9 cellular contexts compared by ENCODE assay signal in genomic region chr13:52599853-52600603, GRCh38. TPM values are rescaled to one million over a fixed set of nuclear protein-coding genes. Genes with fewer than 3 reads are reported as not detected.
DNase-seq lines count a peak whose midpoint lies in the region; ATAC-seq, FAIRE-seq and TF ChIP-seq lines count a peak whose summit lies in the region.
"Had no signal": no experiment of that assay in that cellular context is flagged by ENCODE, and none has a peak within 500 bp of the region (broad histone marks: within the 10 kb centered on the region; RNA-seq: fewer than 3 reads in every experiment).

No MANE protein-coding gene starts in this region.

- in situ Hi-C loops in GM12878 (cut with MboI) = loop anchor here (10.0 kb wide), 1 partner anchor 205 kb away; no protein-coding TSS in a partner anchor

- no peak overlapping the region for H2BK15ac ChIP-seq in H9 (ENCODE audit: low read depth, low read length)

- H3K27ac Mint-ChIP-seq in H9 = peak overlapping the region in 2 of 3 experiments; percentile 87 to 91; a peak in 2 of 7 replicates

- TF ChIP-seq POLR2A in GM12878 (IDR thresholded peaks at IDR 0.05; ENCODE audit: low read depth, low read length) = no peak

- no CpG with 5 or more reads among the region's 73 CpGs for WGBS in H9 (ENCODE audit: extremely low coverage, insufficient read length, low lambda C conversion rate)
- 29% methylated on average over 49 of the region's 73 CpGs for whole genome bisulfite sequencing in GM12878 (ENCODE audit: insufficient coverage, insufficient replicate concordance, low lambda C conversion rate, missing lambda C conversion rate)

- H2BK120ac ChIP-seq in H9 (ENCODE audit: low read depth, low read length, poor library complexity, severe bottlenecking) = no peak overlapping the region

- H3K36me3 Mint-ChIP-seq in H9 (ENCODE audit: insufficient read depth in 1 of 3, low read depth in 3 of 3) = no peaks in the 10 kb centered on the region; a peak in 1 of 7 replicates

- peaks cover 7% of the 10 kb centered on the region for H3K23me2 ChIP-seq in H9 (ENCODE audit: insufficient read length, low read depth, low read length, poor library complexity, severe bottlenecking)

- H4K8ac ChIP-seq in H9 (replicated peaks; ENCODE audit: insufficient read length, low read depth, low read length) = no peak overlapping the region

- no peak overlapping the region for H3T11ph ChIP-seq in H9 (ENCODE audit: low read length)

- H3K56ac ChIP-seq in H9 (ENCODE audit: insufficient read length, low read depth, low read length) = no peak overlapping the region

- intact Hi-C loops in GM12878 (cut with micrococcal nuclease; ENCODE audit: unreplicated experiment) = no loop called here

- H3K4ac ChIP-seq in H9 (ENCODE audit: low read depth, low read length) = peak overlapping the region; percentile 62; the same call in 1 of the 2 replicates

- H3K4me1 ChIP-seq in H9 (ENCODE audit: insufficient read depth, low read length) (no peaks in the 10 kb centered on the region), GM12878 (ENCODE audit: control insufficient read depth, insufficient read depth, low read length) (no peaks in the 10 kb centered on the region)

- no peak overlapping the region for H4K5ac ChIP-seq in H9 (ENCODE audit: insufficient read length, low read depth, low read length)

- H4K91ac ChIP-seq in H9 (ENCODE audit: insufficient read length, low read depth, low read length) = no peak overlapping the region

- ATAC-seq in GM12878 = peak; percentile 74

- POLR2A ChIA-PET in GM12878 (lab: Charles Lee) = no interaction called here

- no peaks in the 10 kb centered on the region for H3K27me3 ChIP-seq in H9 (ENCODE audit: insufficient read depth, low read length)
- peaks cover 0 to 1% of the 10 kb centered on the region in 2 experiments; a peak in 1 of 4 replicates for H3K27me3 ChIP-seq in GM12878 (replicated peaks in 1 of 2; ENCODE audit: control insufficient read depth in 2 of 2, insufficient read depth in 2 of 2, low read length in 1 of 2)

- H3K79me2 ChIP-seq in H9 (ENCODE audit: insufficient read depth, low read length) (no peaks in the 10 kb centered on the region), GM12878 (ENCODE audit: control insufficient read depth, insufficient read depth, low read length) (no peaks in the 10 kb centered on the region)

- H3K9me3 ChIP-seq in H9 (ENCODE audit: control insufficient read depth, low read depth, low read length) (no peaks in the 10 kb centered on the region), GM12878 (replicated peaks; ENCODE audit: control insufficient read depth, insufficient read depth, low read length) (no peaks in the 10 kb centered on the region)

- H3K4me2 ChIP-seq in H9 (ENCODE audit: insufficient read depth, insufficient read length, low read length) (peak overlapping the region; percentile 90), GM12878 (ENCODE audit: control insufficient read depth, insufficient read depth) (peak overlapping the region; percentile 26; the same call in 1 of the 2 replicates)

- peak overlapping the region; percentile 98 for H3K14ac ChIP-seq in H9 (ENCODE audit: insufficient read depth, low read length)

- CTCF ChIA-PET in GM12878 (lab: Yijun Ruan, JAX) = interaction anchor here (0.6 kb wide), 1 partner anchor 368 kb away, joined by 4 read pairs; no protein-coding TSS in a partner anchor

- no peak overlapping the region for H2BK12ac ChIP-seq in H9 (ENCODE audit: insufficient read length, low read depth, low read length)

- no peak overlapping the region for H2BK5ac ChIP-seq in H9 (ENCODE audit: insufficient read length, low read length)

- H2AFZ ChIP-seq in H9 (ENCODE audit: low read length) (no peak overlapping the region), GM12878 (ENCODE audit: control insufficient read depth, low read depth, low read length) (peak overlapping the region; percentile 18)

- no peak overlapping the region for H3K23ac ChIP-seq in H9 (ENCODE audit: insufficient read length, low read depth, low read length)

- TF ChIP-seq CTCF in H9 (conservative IDR thresholded peaks at IDR 0.05) (no peak), GM12878 (IDR thresholded peaks at IDR 0.05 in 2 of 3, conservative IDR thresholded peaks at IDR 0.05 in 1 of 3; ENCODE audit: control insufficient read depth in 2 of 3, extremely low read depth in 1 of 3, insufficient read depth in 1 of 3, low read depth in 3 of 3, low read length in 3 of 3) (no peak)

- TF ChIP-seq EP300 in GM12878 (IDR thresholded peaks at IDR 0.05; ENCODE audit: borderline replicate concordance in 1 of 2, control insufficient read depth in 1 of 2, low read depth in 2 of 2, low read length in 2 of 2) = no peak

- SMC1A ChIA-PET in GM12878 (lab: Charles Lee; ENCODE audit: uncharacterized antibody, unreplicated experiment) = no interaction called here

- no peaks in the 10 kb centered on the region; the same call in 1 of the 2 replicates for H3K27me3 Mint-ChIP-seq in H9 (ENCODE audit: low read depth)

- H3K4me1 Mint-ChIP-seq in H9 = peaks cover 9 to 12% of the 10 kb centered on the region in 2 experiments

- peak overlapping the region; percentile 97 for H3K18ac ChIP-seq in H9 (ENCODE audit: insufficient read length, low read depth, low read length)

- H3K9ac ChIP-seq in H9 (ENCODE audit: extremely low read depth, insufficient read length, low read length) (peak overlapping the region; percentile 76), GM12878 (ENCODE audit: control insufficient read depth, insufficient read depth, low read length) (no peak overlapping the region)

- H2BK20ac ChIP-seq in H9 (ENCODE audit: low read depth, low read length, poor library complexity, severe bottlenecking) = no peak overlapping the region

- H4K20me1 ChIP-seq in H9 (ENCODE audit: control insufficient read depth, insufficient read depth, insufficient read length) (no peaks in the 10 kb centered on the region), GM12878 (ENCODE audit: control insufficient read depth, insufficient read depth) (no peaks in the 10 kb centered on the region)

- H3K4me3 ChIP-seq in GM12878 = peak overlapping the region; percentile 50

- H2AK5ac ChIP-seq in H9 (ENCODE audit: insufficient read length, low read length) = no peak overlapping the region

- no TSS peak for BruUV-seq in GM12878 (replicated peaks; lab: Mats Ljungman, UMichigan)

- DNase-seq in NCI-H748 (lab: John Stamatoyannopoulos, UW; ENCODE audit: unreplicated experiment) = peak; percentile 29
- DNase-seq in NCI-H748 treated with DMSO at 0.1 percent for 48 hours (lab: John Stamatoyannopoulos, UW) = no peak
- DNase-seq in H9 = peak; percentile 67
- peak; percentile 17 for DNase-seq in NCI-H146 treated with DMSO at 0.1 percent for 48 hours (lab: John Stamatoyannopoulos, UW; ENCODE audit: unreplicated experiment)
- DNase-seq in GM12878 (ENCODE audit: low read depth, low spot score) = no peak
- peak; percentile 83 for DNase-seq in iPS-NIHi11 (ENCODE audit: low spot score)
- DNase-seq in stimulated activated CD8-positive, alpha-beta memory T cell treated with anti-CD3 and anti-CD28 coated beads, Interleukin-4, amount 100 ng/mL, for 48 hours = peak; percentile 36
- no peak for DNase-seq in SKM-1 (lab: John Stamatoyannopoulos, UW; ENCODE audit: unreplicated experiment)

- FAIRE-seq in GM12878 (lab: Jason Lieb, UNC) = no peak
- FAIRE-seq: G401.6 had no signal

- H3K27ac ChIP-seq in H9 (ENCODE audit: insufficient read length, low read depth, low read length) (no peak overlapping the region), GM12878 (ENCODE audit: control insufficient read depth, insufficient read depth) (no peak overlapping the region)

- no peak for TF ChIP-seq RAD21 in GM12878 (IDR thresholded peaks at IDR 0.05; ENCODE audit: insufficient read depth, low read depth, low read length)

- no peaks in the 10 kb centered on the region for H3K9me3 Mint-ChIP-seq in H9

- H3K4me3 Mint-ChIP-seq in H9 = peak overlapping the region; percentile 67 to 80

- RAD21 ChIA-PET in GM12878 (lab: Charles Lee; ENCODE audit: unreplicated experiment) = no interaction called here

- no peaks in the 10 kb centered on the region for H3K79me1 ChIP-seq in H9 (ENCODE audit: insufficient read depth, low read depth, low read length, poor library complexity, severe bottlenecking)

- no peaks in the 10 kb centered on the region for H3K36me3 ChIP-seq in GM12878 (ENCODE audit: control insufficient read depth in 2 of 2, insufficient read depth in 2 of 2, low read length in 1 of 2)

RNA-seq across cellular contexts. Expression of gene HNRNPA1L2, which starts 42.2 kb away (rescaled TPM):
- total RNA-seq in H9 (2021) = 10.6 and 11.1 TPM in 2 replicates
- 8.8 and 9.5 TPM in 2 replicates for total RNA-seq in GM12878 (2013; cell fraction: nucleolus; rRNA removed)
- 3.3 and 4.0 TPM in 2 replicates for total RNA-seq in GM12878 (2014; rRNA removed)
- 6.0 and 6.1 TPM in 2 replicates for total RNA-seq in GM12878 (2014; rRNA removed; fragmentation: Illumina TruSeq; extraction: Trizol)
- total RNA-seq in GM12878 (2021) = 6.2 and 6.9 TPM in 2 replicates
- polyA plus RNA-seq in GM12878 (2011; ENCODE audit: low read depth) = 12.0 TPM
- polyA plus RNA-seq in GM12878 (2011; rRNA removed) = 10.5 and 13.3 TPM in 2 replicates
- polyA plus RNA-seq in GM12878 (2011; cell fraction: cytosol; rRNA removed) = 4.5 and 4.6 TPM in 2 replicates
- polyA plus RNA-seq in GM12878 (2011; cell fraction: nucleus; rRNA removed) = 11.5 and 11.6 TPM in 2 replicates
- polyA plus RNA-seq in GM12878 (2012) = 11.6 and 17.3 TPM in 2 replicates
- polyA plus RNA-seq in GM12878 (2014; fragmentation: Illumina TruSeq; extraction: Trizol) = 12.0 and 18.5 TPM in 2 replicates
- polyA plus RNA-seq in GM12878 (2014; fragmentation: Nextera tagmentation; extraction: Ambion mirVana) = 1 to 10 TPM; 5.8 to 8.0 TPM
- polyA plus RNA-seq in GM12878 (2014; rRNA removed) = 7.5 and 9.0 TPM in 2 replicates
- 10 to 100 TPM in 1 of 2 experiments, 1 to 10 TPM in 1; 8.3 to 10.2 TPM for polyA plus RNA-seq in GM12878 (2016; fragmentation: Nextera tagmentation; extraction: Ambion mirVana)
- polyA minus RNA-seq in GM12878 (2011; rRNA and poly(A)+ RNA removed) = 4.3 and 7.5 TPM in 2 replicates
- polyA minus RNA-seq in GM12878 (2011; cell fraction: cytosol; rRNA and poly(A)+ RNA removed) = 1.1 and 1.2 TPM in 2 replicates
- 2.9 and 5.5 TPM in 2 replicates for polyA minus RNA-seq in GM12878 (2011; cell fraction: nucleus; rRNA and poly(A)+ RNA removed)

RNA-seq across cellular contexts. Expression of gene SUGT1, which starts 52.6 kb away (rescaled TPM):
- 99.6 and 103 TPM in 2 replicates for total RNA-seq in H9 (2021)
- total RNA-seq in GM12878 (2013; cell fraction: nucleolus; rRNA removed) = 54.3 and 55.7 TPM in 2 replicates
- total RNA-seq in GM12878 (2014; rRNA removed) = 46.7 and 48.0 TPM in 2 replicates
- total RNA-seq in GM12878 (2014; rRNA removed; fragmentation: Illumina TruSeq; extraction: Trizol) = 73.7 and 77.5 TPM in 2 replicates
- total RNA-seq in GM12878 (2021) = 60.8 and 65.6 TPM in 2 replicates
- polyA plus RNA-seq in GM12878 (2011; ENCODE audit: low read depth) = 24.4 TPM
- 72.6 and 117 TPM in 2 replicates for polyA plus RNA-seq in GM12878 (2011; rRNA removed)
- 24.2 and 27.9 TPM in 2 replicates for polyA plus RNA-seq in GM12878 (2011; cell fraction: cytosol; rRNA removed)
- polyA plus RNA-seq in GM12878 (2011; cell fraction: nucleus; rRNA removed) = 19.8 and 29.8 TPM in 2 replicates
- polyA plus RNA-seq in GM12878 (2012) = 43.0 and 50.6 TPM in 2 replicates
- 77.0 and 85.5 TPM in 2 replicates for polyA plus RNA-seq in GM12878 (2014; fragmentation: Illumina TruSeq; extraction: Trizol)
- 10 to 100 TPM; 82.5 to 85.6 TPM for polyA plus RNA-seq in GM12878 (2014; fragmentation: Nextera tagmentation; extraction: Ambion mirVana)
- 55.3 and 60.6 TPM in 2 replicates for polyA plus RNA-seq in GM12878 (2014; rRNA removed)
- 100 to 1,000 TPM; 119 to 122 TPM for polyA plus RNA-seq in GM12878 (2016; fragmentation: Nextera tagmentation; extraction: Ambion mirVana)
- 22.3 and 23.6 TPM in 2 replicates for polyA minus RNA-seq in GM12878 (2011; rRNA and poly(A)+ RNA removed)
- polyA minus RNA-seq in GM12878 (2011; cell fraction: cytosol; rRNA and poly(A)+ RNA removed) = 12.2 and 12.8 TPM in 2 replicates
- 21.8 and 35.0 TPM in 2 replicates for polyA minus RNA-seq in GM12878 (2011; cell fraction: nucleus; rRNA and poly(A)+ RNA removed)

Comparison
In these comparisons a context has a peak if more than half of its experiments do, and no peak if none do; other contexts are left out.
1. DNase-seq: peak in NCI-H748 (single experiment), H9 (single experiment), NCI-H146 treated with DMSO at 0.1 percent for 48 hours (single experiment), iPS-NIHi11 (single experiment) and stimulated activated CD8-positive, alpha-beta memory T cell treated with anti-CD3 and anti-CD28 coated beads, Interleukin-4, amount 100 ng/mL, for 48 hours (single experiment); none in NCI-H748 treated with DMSO at 0.1 percent for 48 hours (single experiment), GM12878 (single experiment) and SKM-1 (single experiment).